In the genomic region with DNA sequence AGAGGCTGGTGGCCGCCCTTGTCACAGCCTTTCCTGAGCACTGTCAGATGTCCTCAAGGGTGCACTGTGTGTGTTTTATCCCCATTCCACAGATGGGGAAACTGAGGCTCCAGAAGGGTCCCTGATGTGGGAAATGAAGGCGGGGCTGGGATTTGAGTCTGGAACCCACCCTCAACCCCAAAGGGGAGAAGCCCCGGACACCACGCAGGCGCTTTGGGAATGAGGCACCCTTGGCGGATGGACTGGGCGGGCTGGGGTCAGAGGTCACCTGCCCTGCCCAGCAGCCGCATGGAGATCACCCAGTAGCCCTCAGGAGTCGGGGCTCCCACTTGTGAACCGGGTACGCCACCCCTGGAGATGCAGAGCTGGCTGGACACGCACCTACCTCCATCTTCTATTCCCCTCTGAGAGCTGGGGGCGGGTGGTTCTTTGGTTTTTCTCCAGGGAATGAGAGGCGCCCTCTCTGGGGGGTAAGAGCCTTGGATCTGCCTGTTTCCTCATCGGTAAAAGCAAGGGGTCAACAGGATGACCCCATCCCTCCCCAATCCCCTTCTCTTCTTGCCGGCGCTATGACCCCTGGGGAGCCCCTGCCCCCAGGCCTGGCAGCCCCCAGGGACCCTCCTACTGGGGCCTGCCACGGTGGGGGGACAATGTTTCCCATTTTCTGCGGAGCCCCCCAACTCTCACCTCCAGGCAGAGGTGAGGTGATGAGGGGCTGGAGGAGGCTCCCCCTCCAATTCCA, we compare ENCODE assay signal across 18 cellular contexts. TPM values are rescaled to one million over a fixed set of nuclear protein-coding genes. Genes with fewer than 3 reads are reported as not detected.
A peak's percentile ranks its signal among the peaks of the same experiment; 100 is the strongest.
DNase-seq lines count a peak whose midpoint lies in the region; ATAC-seq, FAIRE-seq and TF ChIP-seq lines count a peak whose summit lies in the region.
"Had no signal": no experiment of that assay in that cellular context is flagged by ENCODE, and none has a peak within 500 bp of the region (broad histone marks: within the 10 kb centered on the region; RNA-seq: fewer than 3 reads in every experiment).

No MANE protein-coding gene starts in this region.

- dilution Hi-C loops in keratinocyte (cut with MboI; ENCODE audit: extremely low pct_ligation_motif_present, low sequenced_read_pairs): no loop called here

- H3K36me3 ChIP-seq in BLaER1: no peaks in the 10 kb centered on the region
- no peaks in the 10 kb centered on the region for H3K36me3 ChIP-seq in HUES6 (ENCODE audit: control insufficient read depth, insufficient read depth, low read length)
- no peaks in the 10 kb centered on the region for H3K36me3 ChIP-seq in ectodermal cell (ENCODE audit: control insufficient read depth, insufficient read depth, low read length)
- H3K36me3 ChIP-seq in keratinocyte (ENCODE audit: control insufficient read depth in 2 of 2, extremely low read depth in 1 of 2, insufficient read depth in 2 of 2, low read length in 2 of 2): no peaks in the 10 kb centered on the region

- H3K4me2 ChIP-seq in BLaER1: peak overlapping the region; percentile 77
- H3K4me2 ChIP-seq in keratinocyte (ENCODE audit: control insufficient read depth, extremely low read depth, insufficient read depth, low read depth, low read length): peak overlapping the region; percentile 69

- H3K4me3 ChIP-seq in BLaER1 (peak overlapping the region; percentile 33; the same call in 1 of the 2 replicates), HUES6 (ENCODE audit: low read depth, low read length) (peak overlapping the region; percentile 43), ectodermal cell (ENCODE audit: insufficient read depth, low read depth, low read length) (peak overlapping the region; percentile 13), keratinocyte (ENCODE audit: control insufficient read depth in 2 of 3, extremely low read depth in 1 of 3, insufficient read depth in 2 of 3, low read depth in 1 of 3, low read length in 3 of 3) (peak overlapping the region; percentile 28 to 48 (median 42))

- H3K9me1 ChIP-seq in keratinocyte (ENCODE audit: control insufficient read depth, extremely low read depth, insufficient read depth, low read length): no peaks in the 10 kb centered on the region

- H3K79me2 ChIP-seq in keratinocyte (ENCODE audit: control insufficient read depth, insufficient read depth, low read length): no peaks in the 10 kb centered on the region

- no peak overlapping the region for H2AFZ ChIP-seq in keratinocyte (ENCODE audit: control insufficient read depth, low read length)

- H3K9me3 ChIP-seq in BLaER1 (peaks cover 7% of the 10 kb centered on the region), HUES6 (ENCODE audit: control insufficient read depth, insufficient read depth, low read depth, low read length) (peaks cover 4% of the 10 kb centered on the region; the same call in 1 of the 2 replicates), ectodermal cell (ENCODE audit: control insufficient read depth, low read length) (no peaks in the 10 kb centered on the region), keratinocyte (ENCODE audit: control insufficient read depth, low read depth, low read length) (no peaks in the 10 kb centered on the region)

- WGBS in ectodermal cell, 2 experiments: 8 to 13% methylated on average over 17 to 19 of the region's 19 CpGs

- H4K20me1 ChIP-seq in BLaER1: peaks cover 42% of the 10 kb centered on the region
- H4K20me1 ChIP-seq in keratinocyte (ENCODE audit: control insufficient read depth, extremely low read depth, insufficient read depth, low read length): no peaks in the 10 kb centered on the region

- H3K9ac ChIP-seq in BLaER1 (no peak overlapping the region), HUES6 (ENCODE audit: low read length) (no peak overlapping the region), keratinocyte (ENCODE audit: control insufficient read depth, extremely low read depth, insufficient read depth, low read length) (peak overlapping the region; percentile 22)

- H3K4me1 ChIP-seq in BLaER1 (peaks cover 47% of the 10 kb centered on the region), HUES6 (ENCODE audit: control insufficient read depth, insufficient read depth, low read length) (peaks cover 24% of the 10 kb centered on the region), ectodermal cell (ENCODE audit: control insufficient read depth, insufficient read depth, low read length) (peaks cover 19% of the 10 kb centered on the region), keratinocyte (ENCODE audit: control insufficient read depth, extremely low read depth, insufficient read depth, low read length) (peaks cover 32% of the 10 kb centered on the region)

- DNase-seq in keratinocyte (ENCODE audit: low read depth, low spot score) (no peak), HUDEP-2 (lab: John Stamatoyannopoulos, UW; ENCODE audit: unreplicated experiment in 76 of 76) (no peak), RPMI8226 (no peak), epidermal melanocyte (ENCODE audit: insufficient read length, low spot score) (no peak)
- DNase-seq: activated CD4-positive, alpha-beta T cell treated with anti-CD3 and anti-CD28 coated beads, Interleukin-2, amount 50 U/mL, for 1 hour; NCI-H1417 treated with DMSO at 0.1 percent for 48 hours; posterior cingulate gyrus; SHP77 treated with DMSO at 0.1 percent for 48 hours; T-helper 1 cell had no signal

- no peak overlapping the region for H3K27ac ChIP-seq in BLaER1
- H3K27ac ChIP-seq in HUES6 (ENCODE audit: low read depth, low read length): no peak overlapping the region
- H3K27ac ChIP-seq in ectodermal cell (ENCODE audit: insufficient read depth, low read depth, low read length, poor library complexity, severe bottlenecking): no peak overlapping the region
- no peak overlapping the region for H3K27ac ChIP-seq in keratinocyte (ENCODE audit: control insufficient read depth, insufficient read depth, low read length)

- no peak for ATAC-seq in GM18873 (IDR thresholded peaks at IDR 0.05; ENCODE audit: low FRiP score, unreplicated experiment)
- ATAC-seq: activated T-helper 17 cell treated with anti-CD3 and anti-CD28 coated beads, Interleukin-2, amount 50 U/mL, for 72 hours; stimulated activated effector memory CD8-positive, alpha-beta T cell treated with anti-CD3 and anti-CD28 coated beads, Interleukin-12 subunit alpha, Interleukin-12 subunit beta, amount 100 ng/mL, for 72 hours had no signal

- TF ChIP-seq CTCF in keratinocyte (optimal IDR thresholded peaks at IDR 0.05 in 1 of 3, IDR thresholded peaks at IDR 0.05 in 1 of 3, conservative IDR thresholded peaks at IDR 0.05 in 1 of 3; ENCODE audit: extremely low read depth in 1 of 3, insufficient read depth in 2 of 3, low read length in 3 of 3): no peak

- FAIRE-seq in keratinocyte (lab: Jason Lieb, UNC): no peak
- FAIRE-seq: GM12891, H54, HTR-8/SVneo had no signal

- H3K27me3 ChIP-seq in BLaER1 (peaks cover 61% of the 10 kb centered on the region), HUES6 (ENCODE audit: control insufficient read depth, insufficient read depth, low read length) (peaks cover 80% of the 10 kb centered on the region), ectodermal cell (ENCODE audit: control insufficient read depth, insufficient read depth, low read length, poor library complexity, severe bottlenecking) (peaks cover 60% of the 10 kb centered on the region), keratinocyte (ENCODE audit: control insufficient read depth, extremely low read depth, insufficient read depth, low read length) (peaks cover 19% of the 10 kb centered on the region)

RNA-seq across cellular contexts. Expression of gene ONECUT3, which starts 8.3 kb away (rescaled TPM):
- 0.06 TPM for polyA plus RNA-seq in ectodermal cell (2013, experiment 1 of 4)
- 0.09 TPM for polyA plus RNA-seq in ectodermal cell (2013, experiment 2 of 4)
- 0.16 TPM for polyA plus RNA-seq in ectodermal cell (2013, experiment 3 of 4)
- 0.28 TPM for polyA plus RNA-seq in ectodermal cell (2013, experiment 4 of 4)
- under 0.01 to 0.01 TPM in 2 of 3 replicates, not detected in the other for polyA plus RNA-seq in keratinocyte
- polyA plus RNA-seq in keratinocyte (2011; ENCODE audit: low read depth): 0.40 TPM
- polyA plus RNA-seq in keratinocyte (2011; cell fraction: cytosol; rRNA removed): not detected in 2 replicates
- polyA plus RNA-seq in keratinocyte (2011; cell fraction: nucleus; rRNA removed): 0.03 and 0.04 TPM in 2 replicates
- polyA plus RNA-seq in keratinocyte (2012; ENCODE audit: low replicate concordance): 0.54 TPM in 1 of 2 replicates, not detected in the other
- polyA minus RNA-seq in keratinocyte: not detected in 3 replicates
- not detected for polyA minus RNA-seq in keratinocyte (2011; cell fraction: cytosol; rRNA and poly(A)+ RNA removed)
- not detected in 2 replicates for polyA minus RNA-seq in keratinocyte (2011; cell fraction: nucleus; rRNA and poly(A)+ RNA removed)
